ENCODE assay signal across 19 cellular contexts in the genomic region with DNA sequence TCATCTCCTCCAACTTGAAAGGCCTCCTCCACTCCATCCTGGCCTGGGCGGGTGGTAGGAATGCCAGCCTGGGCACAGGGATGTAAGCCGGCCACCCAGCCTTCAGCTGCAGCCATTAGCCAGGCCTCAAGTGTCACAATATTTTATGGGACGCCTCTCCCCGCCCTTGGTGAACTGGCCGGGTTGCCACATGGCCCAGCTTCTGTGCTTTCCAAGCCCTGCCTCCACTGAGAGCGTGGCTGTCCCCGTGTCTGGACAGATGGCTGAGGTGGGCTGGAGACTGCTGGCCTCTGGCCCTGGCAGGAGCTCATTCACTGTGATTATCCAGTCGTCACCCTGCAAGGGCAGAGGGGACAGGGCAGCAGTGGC.
DNase-seq lines count a peak whose midpoint lies in the region; ATAC-seq, FAIRE-seq and TF ChIP-seq lines count a peak whose summit lies in the region.
"Had no signal": no experiment of that assay in that cellular context is flagged by ENCODE, and none has a peak within 500 bp of the region (broad histone marks: within the 10 kb centered on the region; RNA-seq: fewer than 3 reads in every experiment).

No MANE protein-coding gene starts in this region.

- intact Hi-C loops in dorsolateral prefrontal cortex (cut with DNase I): loop anchor here (5.0 to 10.0 kb wide), 4 partner anchors 73 to 422 kb away; no protein-coding TSS in a partner anchor
- intact Hi-C loops in gastrocnemius medialis (cut with DNase I; ENCODE audit: low total_unique reads): loop anchor here (1.0 to 5.0 kb wide), 2 partner anchors 36 to 197 kb away; no protein-coding TSS in a partner anchor
- intact Hi-C loops in kidney (cut with DNase I): no loop called here

- H3K9me3 ChIP-seq in gastrocnemius medialis (no peaks in the 10 kb centered on the region), kidney (ENCODE audit: control insufficient read depth in 1 of 2, low read length in 2 of 2) (no peaks in the 10 kb centered on the region)
- H3K9me3 ChIP-seq: BLaER1 had no signal

- DNase-seq in NCI-H82 (lab: John Stamatoyannopoulos, UW): peak; percentile 95
- DNase-seq in dorsolateral prefrontal cortex: peak in 6 of 10 donors; percentile 35 to 80 (median 48)
- peak; percentile 86 for DNase-seq in left lobe of liver (ENCODE audit: low spot score)
- peak; percentile 81 to 92 for DNase-seq in gastrocnemius medialis
- DNase-seq in HPDE6-E6E7 (ENCODE audit: extremely low spot score): no peak
- DNase-seq in NCI-H226: no peak
- no peak for DNase-seq in kidney
- DNase-seq: activated CD4-positive, CD25-positive, alpha-beta regulatory T cell treated with anti-CD3 and anti-CD28 coated beads, Interleukin-2, amount 50 U/mL, for 72 hours; activated T-cell treated with anti-CD3 and anti-CD28 coated beads, Interleukin-2, amount 50 U/mL, for 48 hours; DND-41; effector CD8-positive, alpha-beta T cell; foreskin melanocyte; stimulated activated CD4-positive, alpha-beta T cell treated with anti-CD3 and anti-CD28 coated beads, Interleukin-2, amount 100 ng/mL, for 48 hours; SW 1271 had no signal

- TF ChIP-seq CTCF in dorsolateral prefrontal cortex (IDR thresholded peaks at IDR 0.05 in 54 of 56, conservative IDR thresholded peaks at IDR 0.05 in 2 of 56; ENCODE audit: low read depth in 1 of 56, partially characterized antibody in 56 of 56): no peak
- no peak for TF ChIP-seq CTCF in gastrocnemius medialis (IDR thresholded peaks at IDR 0.05 in 4 of 5, conservative IDR thresholded peaks at IDR 0.05 in 1 of 5)
- no peak for TF ChIP-seq CTCF in kidney (IDR thresholded peaks at IDR 0.05; ENCODE audit: borderline replicate concordance, extremely low read depth, insufficient read depth)

- H3K4me1 ChIP-seq in gastrocnemius medialis (peaks cover 40 to 43% of the 10 kb centered on the region in 2 donors), kidney (ENCODE audit: control insufficient read depth in 1 of 2, insufficient read depth in 1 of 2, low read depth in 1 of 2, low read length in 2 of 2) (peaks cover 0 to 12% of the 10 kb centered on the region in 2 donors)

- no peak for FAIRE-seq in kidney (lab: Jason Lieb, UNC)
- FAIRE-seq: GM12878 had no signal

- in situ Hi-C loops in gastrocnemius medialis (cut with MboI; ENCODE audit: low sequenced_read_pairs in 4 of 4): no loop called here

- no peak for TF ChIP-seq POLR2A in gastrocnemius medialis (IDR thresholded peaks at IDR 0.05)

- H3K4me3 ChIP-seq in dorsolateral prefrontal cortex (no peak overlapping the region), gastrocnemius medialis (no peak overlapping the region), kidney (ENCODE audit: low read length in 2 of 2) (no peak overlapping the region)
- H3K4me3 ChIP-seq: BLaER1, GM12878 had no signal

- peak overlapping the region in 35 of 59 donors; percentile 3 to 85 (median 67) for H3K27ac ChIP-seq in dorsolateral prefrontal cortex
- H3K27ac ChIP-seq in gastrocnemius medialis: peak overlapping the region; percentile 73 to 84 (median 84)
- no peak overlapping the region for H3K27ac ChIP-seq in kidney (ENCODE audit: low read depth in 2 of 2, low read length in 2 of 2)
- H3K27ac ChIP-seq: BLaER1 had no signal

- no peak overlapping the region for H3K9ac ChIP-seq in kidney (ENCODE audit: low read length in 2 of 2)
- H3K9ac ChIP-seq: BLaER1, parathyroid adenoma had no signal

- no peaks in the 10 kb centered on the region for H3K36me3 ChIP-seq in gastrocnemius medialis
- H3K36me3 ChIP-seq in kidney (ENCODE audit: control insufficient read depth in 1 of 2, insufficient read depth in 2 of 2, low read length in 2 of 2): no peaks in the 10 kb centered on the region
- H3K36me3 ChIP-seq: BLaER1 had no signal

- ATAC-seq in left lobe of liver (peak; percentile 80), gastrocnemius medialis (peak; percentile 80 to 88), GM19351 (IDR thresholded peaks at IDR 0.05; ENCODE audit: unreplicated experiment) (no peak)
- ATAC-seq: GM12878; stimulated activated memory B cell treated with anti-CD40 and anti-IgM and Interleukin-4, amounts not matched to agents 10 μg/mL and 1 μg/mL and 100 μg/mL, for 72 hours had no signal

- H3K27me3 ChIP-seq in dorsolateral prefrontal cortex: no peaks in the 10 kb centered on the region
- H3K27me3 ChIP-seq in gastrocnemius medialis: no peaks in the 10 kb centered on the region
- H3K27me3 ChIP-seq: BLaER1 had no signal

Comparison
In these comparisons a context has a peak if more than half of its experiments do, and no peak if none do; other contexts are left out.
1. DNase-seq: peak in NCI-H82 (single experiment), dorsolateral prefrontal cortex (6 of 10), left lobe of liver (single experiment) and gastrocnemius medialis (2 of 2); none in HPDE6-E6E7 (single experiment), NCI-H226 (single experiment) and kidney (single experiment).
2. H3K27ac ChIP-seq: peak in dorsolateral prefrontal cortex (35 of 59) and gastrocnemius medialis (4 of 4); none in kidney (0 of 2).